In the genomic region with DNA sequence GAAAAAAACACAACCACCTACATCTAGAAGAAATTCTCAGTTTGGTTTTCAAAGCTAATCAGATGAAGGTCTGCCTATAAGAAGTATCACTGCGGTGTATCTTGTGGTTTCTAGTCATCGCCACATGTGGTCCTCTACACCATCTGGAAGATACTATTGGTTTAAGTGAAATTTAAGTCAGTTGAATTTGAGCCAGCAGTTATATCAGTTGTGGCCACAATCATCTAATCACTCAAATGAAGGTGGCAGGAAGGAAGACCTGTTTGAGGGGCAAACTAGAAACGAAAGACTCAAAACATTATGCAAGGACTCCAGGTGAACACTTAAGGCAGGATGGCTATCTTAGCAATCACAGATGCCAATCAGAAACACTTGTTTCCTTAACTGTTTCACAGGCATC, we compare ENCODE assay signal across 10 cellular contexts. TPM values are rescaled to one million over a fixed set of nuclear protein-coding genes. Genes with fewer than 3 reads are reported as not detected.
DNase-seq lines count a peak whose midpoint lies in the region; ATAC-seq lines count a peak whose summit lies in the region.
"Had no signal": no experiment of that assay in that cellular context is flagged by ENCODE, and none has a peak within 500 bp of the region (broad histone marks: within the 10 kb centered on the region; RNA-seq: fewer than 3 reads in every experiment).

No MANE protein-coding gene starts in this region.

- no peak overlapping the region for H3K27ac Mint-ChIP-seq in activated CD4-positive, alpha-beta T cell treated with anti-CD3 and anti-CD28 coated beads, Interleukin-2, amount 10 ng/mL, durations not matched to agents 7 days and 5 days

- CTCF ChIA-PET in activated CD4-positive, alpha-beta T cell treated with anti-CD3 and anti-CD28 coated beads, Interleukin-2, amount 10 ng/mL, durations not matched to agents 7 days and 5 days (lab: Charles Lee) = no interaction called here

- POLR2A ChIA-PET in activated CD4-positive, alpha-beta T cell treated with anti-CD3 and anti-CD28 coated beads, Interleukin-2, amount 10 ng/mL, durations not matched to agents 7 days and 5 days (lab: Charles Lee) = no interaction called here

- ATAC-seq in GM21619 (IDR thresholded peaks at IDR 0.05; ENCODE audit: unreplicated experiment) (peak; percentile 77), HG03565 (IDR thresholded peaks at IDR 0.05; ENCODE audit: unreplicated experiment) (peak; percentile 69), esophagus mucosa (no peak)

- no peaks in the 10 kb centered on the region for H3K36me3 Mint-ChIP-seq in activated CD4-positive, alpha-beta T cell treated with anti-CD3 and anti-CD28 coated beads, Interleukin-2, amount 10 ng/mL, durations not matched to agents 7 days and 5 days (ENCODE audit: low read depth)

- peak; percentile 52 for DNase-seq in activated CD4-positive, alpha-beta T cell treated with anti-CD3 and anti-CD28 coated beads, Interleukin-2, amount 10 ng/mL, durations not matched to agents 7 days and 5 days
- no peak for DNase-seq in activated CD4-positive, alpha-beta T cell treated with anti-CD3 and anti-CD28 coated beads, Interleukin-2, amount 50 U/mL, for 1 hour
- DNase-seq in stimulated activated CD4-positive, alpha-beta T cell treated with anti-CD3 and anti-CD28 coated beads, Interleukin-4, amount 100 ng/mL, for 24 hours = peak; percentile 25
- DNase-seq in SW 1271 (lab: John Stamatoyannopoulos, UW) (no peak), DMS79 (lab: John Stamatoyannopoulos, UW) (no peak)
- DNase-seq: NCI-H2171, posterior cingulate gyrus had no signal

- H3K9me3 Mint-ChIP-seq in activated CD4-positive, alpha-beta T cell treated with anti-CD3 and anti-CD28 coated beads, Interleukin-2, amount 10 ng/mL, durations not matched to agents 7 days and 5 days = no peaks in the 10 kb centered on the region

- peaks cover 70% of the 10 kb centered on the region for H3K27me3 Mint-ChIP-seq in activated CD4-positive, alpha-beta T cell treated with anti-CD3 and anti-CD28 coated beads, Interleukin-2, amount 10 ng/mL, durations not matched to agents 7 days and 5 days

- no peak overlapping the region for H3K4me3 Mint-ChIP-seq in activated CD4-positive, alpha-beta T cell treated with anti-CD3 and anti-CD28 coated beads, Interleukin-2, amount 10 ng/mL, durations not matched to agents 7 days and 5 days

- H3K4me1 Mint-ChIP-seq in activated CD4-positive, alpha-beta T cell treated with anti-CD3 and anti-CD28 coated beads, Interleukin-2, amount 10 ng/mL, durations not matched to agents 7 days and 5 days = peaks cover 13% of the 10 kb centered on the region

RNA-seq across cellular contexts. Expression of a gene that starts 48.7 kb away (rescaled TPM):
- total RNA-seq in activated CD4-positive, alpha-beta T cell treated with anti-CD3 and anti-CD28 coated beads, Interleukin-2, amount 10 ng/mL, durations not matched to agents 7 days and 5 days = under 1 TPM; 0.48 to 0.50 TPM
- total RNA-seq in esophagus mucosa = 4.3 TPM

Comparison
In these comparisons a context has a peak if more than half of its experiments do, and no peak if none do; other contexts are left out.
1. DNase-seq: peak in activated CD4-positive, alpha-beta T cell treated with anti-CD3 and anti-CD28 coated beads, Interleukin-2, amount 10 ng/mL, durations not matched to agents 7 days and 5 days (single experiment) and stimulated activated CD4-positive, alpha-beta T cell treated with anti-CD3 and anti-CD28 coated beads, Interleukin-4, amount 100 ng/mL, for 24 hours (single experiment); none in activated CD4-positive, alpha-beta T cell treated with anti-CD3 and anti-CD28 coated beads, Interleukin-2, amount 50 U/mL, for 1 hour (single experiment), SW 1271 (0 of 2) and DMS79 (single experiment).